In genomic region chr11:63490551-63491239, GRCh38 we compare ENCODE assay signal across 8 cellular contexts. TPM values are rescaled to one million over a fixed set of nuclear protein-coding genes. Genes with fewer than 3 reads are reported as not detected.
DNase-seq lines count a peak whose midpoint lies in the region; ATAC-seq and TF ChIP-seq lines count a peak whose summit lies in the region.

PLAAT5 (minus strand) TSS chr11:63491167; CDS start chr11:63491034, 133 bp downstream.

- H3F3A ChIP-seq in neural cell (ENCODE audit: insufficient read depth, low read length, poor library complexity, severe bottlenecking), result no peaks in the 10 kb centered on the region

- peak; percentile 64 for ATAC-seq in activated CD8-positive, alpha-beta memory T cell treated with anti-CD3 and anti-CD28 coated beads, Interleukin-2, amount 10 ng/mL, durations not matched to agents 7 days and 5 days
- ATAC-seq in GM19328 (IDR thresholded peaks at IDR 0.05; ENCODE audit: unreplicated experiment) (no peak), HG02798 (IDR thresholded peaks at IDR 0.05; ENCODE audit: poor library complexity, unreplicated experiment) (no peak)

- no peak for TF ChIP-seq EP300 in neural cell (conservative IDR thresholded peaks at IDR 0.05; ENCODE audit: poor library complexity, severe bottlenecking)

- H3K9me3 ChIP-seq in neural cell (ENCODE audit: low read length), result no peaks in the 10 kb centered on the region

- peak within 1 kb of the TSS; percentile 86 for H3K4me3 Mint-ChIP-seq in Calu3 (ENCODE audit: low read depth, unreplicated experiment)
- H3K4me3 Mint-ChIP-seq in activated CD8-positive, alpha-beta memory T cell treated with anti-CD3 and anti-CD28 coated beads, Interleukin-2, amount 10 ng/mL, durations not matched to agents 7 days and 5 days, result peak within 1 kb of the TSS; percentile 71

- H3K9me2 ChIP-seq in neural cell (ENCODE audit: insufficient read depth, low read length), result no peaks in the 10 kb centered on the region

- in situ Hi-C loops in G401 (cut with HindIII; ENCODE audit: low sequenced_read_pairs), result no loop called here

- H4K20me1 ChIP-seq in neural cell (ENCODE audit: insufficient read depth), result no peaks in the 10 kb centered on the region

- no peaks in the 10 kb centered on the region for H3K79me2 ChIP-seq in neural cell (replicated peaks; ENCODE audit: insufficient read depth, low read length)

- H3K4me2 ChIP-seq in neural cell (ENCODE audit: low read length), result peak within 1 kb of the TSS; percentile 22

- CTCF ChIA-PET in Calu3 (lab: Charles Lee), result interaction anchor here (0.6 to 3.8 kb wide), 2 partner anchors 11 to 17 kb away, joined by 4 to 20 read pairs; no protein-coding TSS in a partner anchor
- CTCF ChIA-PET in activated CD8-positive, alpha-beta memory T cell treated with anti-CD3 and anti-CD28 coated beads, Interleukin-2, amount 10 ng/mL, durations not matched to agents 7 days and 5 days (lab: Charles Lee), result interaction anchor here (0.7 to 3.2 kb wide), 6 partner anchors 8 to 347 kb away, joined by 3 to 16 read pairs (median 3); partner anchors contain the start of gene PLAAT4

- TF ChIP-seq CTCF in Calu3 (IDR thresholded peaks at IDR 0.05; ENCODE audit: unreplicated experiment) (no peak), fibroblast of villous mesenchyme (IDR thresholded peaks at IDR 0.05; ENCODE audit: insufficient read depth, low read depth, low read length) (no peak), neural cell (IDR thresholded peaks at IDR 0.05; ENCODE audit: poor library complexity, severe bottlenecking) (no peak)

- H3K36me3 ChIP-seq in neural cell (ENCODE audit: insufficient read depth, low read length), result no peaks in the 10 kb centered on the region

- H3K27ac ChIP-seq in neural cell (ENCODE audit: low read length), result no peak within 1 kb of the TSS

- peaks cover 52% of the 10 kb centered on the region for H3K4me1 Mint-ChIP-seq in Calu3 (ENCODE audit: low read depth, unreplicated experiment)
- H3K4me1 Mint-ChIP-seq in activated CD8-positive, alpha-beta memory T cell treated with anti-CD3 and anti-CD28 coated beads, Interleukin-2, amount 10 ng/mL, durations not matched to agents 7 days and 5 days, result peaks cover 9% of the 10 kb centered on the region

- no peaks in the 10 kb centered on the region for H3K36me3 Mint-ChIP-seq in Calu3 (ENCODE audit: insufficient read depth, unreplicated experiment)
- H3K36me3 Mint-ChIP-seq in activated CD8-positive, alpha-beta memory T cell treated with anti-CD3 and anti-CD28 coated beads, Interleukin-2, amount 10 ng/mL, durations not matched to agents 7 days and 5 days, result no peaks in the 10 kb centered on the region

- no peaks in the 10 kb centered on the region for H3K27me3 Mint-ChIP-seq in Calu3 (ENCODE audit: unreplicated experiment)
- H3K27me3 Mint-ChIP-seq in activated CD8-positive, alpha-beta memory T cell treated with anti-CD3 and anti-CD28 coated beads, Interleukin-2, amount 10 ng/mL, durations not matched to agents 7 days and 5 days, result peaks cover 53% of the 10 kb centered on the region

- intact Hi-C loops in Calu3 (cut with micrococcal nuclease; ENCODE audit: unreplicated experiment), result no loop called here

- peaks cover 3% of the 10 kb centered on the region for H3K9me3 Mint-ChIP-seq in Calu3 (ENCODE audit: low read depth, unreplicated experiment)
- H3K9me3 Mint-ChIP-seq in activated CD8-positive, alpha-beta memory T cell treated with anti-CD3 and anti-CD28 coated beads, Interleukin-2, amount 10 ng/mL, durations not matched to agents 7 days and 5 days (ENCODE audit: low read depth), result peaks cover under 1% of the 10 kb centered on the region

- H3K9ac ChIP-seq in neural cell (ENCODE audit: low read length), result no peak within 1 kb of the TSS

- DNase-seq in Calu3 (peak; percentile 24), fibroblast of villous mesenchyme (ENCODE audit: low read depth) (peak; percentile 50), NAMALWA (ENCODE audit: low spot score) (no peak), G401 (ENCODE audit: low spot score) (no peak)
- DNase-seq in activated CD8-positive, alpha-beta memory T cell treated with anti-CD3 and anti-CD28 coated beads, Interleukin-2, amount 10 ng/mL, durations not matched to agents 7 days and 5 days, result no peak

- no peak within 1 kb of the TSS for H3K27ac Mint-ChIP-seq in Calu3 (ENCODE audit: unreplicated experiment)
- H3K27ac Mint-ChIP-seq in activated CD8-positive, alpha-beta memory T cell treated with anti-CD3 and anti-CD28 coated beads, Interleukin-2, amount 10 ng/mL, durations not matched to agents 7 days and 5 days, result no peak within 1 kb of the TSS

- H3K4me3 ChIP-seq in fibroblast of villous mesenchyme (ENCODE audit: low read depth, low read length), result peak within 1 kb of the TSS; percentile 60
- peak within 1 kb of the TSS; percentile 59 for H3K4me3 ChIP-seq in neural cell (ENCODE audit: low read length)

- no peak within 1 kb of the TSS for H2AFZ ChIP-seq in neural cell (ENCODE audit: low read depth, low read length)

- H3K27me3 ChIP-seq in neural cell (ENCODE audit: insufficient read depth, low read depth, low read length), result peaks cover 20% of the 10 kb centered on the region

- no peak for TF ChIP-seq RAD21 in neural cell (conservative IDR thresholded peaks at IDR 0.05)

- BruUV-seq in Calu3 (replicated peaks; lab: Mats Ljungman, UMichigan), result no TSS peak

TF ChIP-seq in neural cell, 6 proteins besides CTCF, POLR2A, EP300 and RAD21:
- TF ChIP-seq MXI1 (conservative IDR thresholded peaks at IDR 0.05; ENCODE audit: poor library complexity, severe bottlenecking), result no peak

RNA-seq across cellular contexts. Expression of gene PLAAT5, which starts in this region (rescaled TPM):
- total RNA-seq in Calu3 (2022) (0.42 and 0.57 TPM in 2 replicates), fibroblast of villous mesenchyme (not detected in 2 replicates)
- total RNA-seq in activated CD8-positive, alpha-beta memory T cell treated with anti-CD3 and anti-CD28 coated beads, Interleukin-2, amount 10 ng/mL, durations not matched to agents 7 days and 5 days, result under 1 TPM; 0.19 to 0.26 TPM
- 0.14 TPM in 1 of 2 replicates, not detected in the other for polyA plus RNA-seq in neural cell
- not detected in 2 replicates for polyA minus RNA-seq in neural cell
- total RNA-seq in G401 (2014; rRNA removed; shearing (Covaris generic)), result not detected in 2 replicates

Comparison
In these comparisons a context has a peak if more than half of its experiments do, and no peak if none do; other contexts are left out.
1. Peak in DNase-seq in Calu3; RNA of the gene not detected or under 1 TPM.
2. Peak in ATAC-seq in activated CD8-positive, alpha-beta memory T cell treated with anti-CD3 and anti-CD28 coated beads, Interleukin-2, amount 10 ng/mL, durations not matched to agents 7 days and 5 days; RNA of the gene not detected or under 1 TPM.
3. Peak in DNase-seq and H3K4me3 ChIP-seq in fibroblast of villous mesenchyme; RNA of the gene not detected or under 1 TPM.